Comparison of ENCODE assay signal across 28 cellular contexts in genomic region chr6:103707596-103708325, GRCh38.
"Had no signal": no experiment of that assay in that cellular context is flagged by ENCODE, and none has a peak within 500 bp of the region (broad histone marks: within the 10 kb centered on the region; RNA-seq: fewer than 3 reads in every experiment).

No MANE protein-coding gene starts in this region.

- H3K4me3 ChIP-seq: breast epithelium, Peyer's patch, SJCRH30 had no signal

- H3K9ac ChIP-seq: SK-N-SH had no signal

- ATAC-seq: activated CD8-positive, alpha-beta memory T cell treated with anti-CD3 and anti-CD28 coated beads, Interleukin-2, amount 10 ng/mL, durations not matched to agents 7 days and 5 days; activated CD8-positive, alpha-beta T cell treated with anti-CD3 and anti-CD28 coated beads, Interleukin-2, amount 10 ng/mL, durations not matched to agents 7 days and 5 days; WTC11 had no signal

- DNase-seq: activated CD4-positive, alpha-beta T cell treated with anti-CD3 and anti-CD28 coated beads for 48 hours; activated CD4-positive, alpha-beta T cell treated with anti-CD3 and anti-CD28 coated beads, Interleukin-2, amount 50 U/mL, for 4 hours; activated CD4-positive, CD25-positive, alpha-beta regulatory T cell treated with anti-CD3 and anti-CD28 coated beads, Interleukin-2, amount 50 U/mL, for 72 hours; activated CD8-positive, alpha-beta memory T cell treated with anti-CD3 and anti-CD28 coated beads, Interleukin-2, amount 10 ng/mL, durations not matched to agents 7 days and 5 days; activated CD8-positive, alpha-beta T cell treated with anti-CD3 and anti-CD28 coated beads, Interleukin-2, amount 10 ng/mL, durations not matched to agents 7 days and 5 days; activated effector memory CD4-positive, alpha-beta T cell treated with Interleukin-2 at 50 U/mL for 16 hours; activated naive CD4-positive, alpha-beta T cell; activated T-cell treated with anti-CD3 and anti-CD28 coated beads, Interleukin-2, amount 50 U/mL, for 24 hours; aorta; central memory CD4-positive, alpha-beta T cell; NCI-H1092 treated with DMSO at 0.1 percent for 48 hours; NCI-H1417 treated with DMSO at 0.1 percent for 48 hours; NCI-H1694; NCI-H2029; NCI-H2107; NCI-H2171 treated with DMSO at 0.1 percent for 48 hours; NCI-H345; NCI-H510A; NCI-H526 treated with DMSO at 0.1 percent for 48 hours; NCI-H82; Peyer's patch; Right ventricle myocardium superior; SJCRH30; SK-N-SH; T-helper 1 cell had no signal

- H3K4me2 ChIP-seq: SK-N-SH had no signal

- H3K4me1 ChIP-seq: breast epithelium, Peyer's patch, SJCRH30 had no signal

- H3K9me3 ChIP-seq: breast epithelium, Peyer's patch, SJCRH30, SK-N-SH had no signal

- H3K27ac ChIP-seq: breast epithelium, Peyer's patch, RWPE1, SJCRH30 had no signal

- H3K27me3 ChIP-seq: breast epithelium, Peyer's patch had no signal

- H3K36me3 ChIP-seq: breast epithelium, Peyer's patch, SJCRH30 had no signal

- H3K9me2 ChIP-seq: SK-N-SH had no signal
